Comparison of ENCODE assay signal across 14 cellular contexts in the genomic region with DNA sequence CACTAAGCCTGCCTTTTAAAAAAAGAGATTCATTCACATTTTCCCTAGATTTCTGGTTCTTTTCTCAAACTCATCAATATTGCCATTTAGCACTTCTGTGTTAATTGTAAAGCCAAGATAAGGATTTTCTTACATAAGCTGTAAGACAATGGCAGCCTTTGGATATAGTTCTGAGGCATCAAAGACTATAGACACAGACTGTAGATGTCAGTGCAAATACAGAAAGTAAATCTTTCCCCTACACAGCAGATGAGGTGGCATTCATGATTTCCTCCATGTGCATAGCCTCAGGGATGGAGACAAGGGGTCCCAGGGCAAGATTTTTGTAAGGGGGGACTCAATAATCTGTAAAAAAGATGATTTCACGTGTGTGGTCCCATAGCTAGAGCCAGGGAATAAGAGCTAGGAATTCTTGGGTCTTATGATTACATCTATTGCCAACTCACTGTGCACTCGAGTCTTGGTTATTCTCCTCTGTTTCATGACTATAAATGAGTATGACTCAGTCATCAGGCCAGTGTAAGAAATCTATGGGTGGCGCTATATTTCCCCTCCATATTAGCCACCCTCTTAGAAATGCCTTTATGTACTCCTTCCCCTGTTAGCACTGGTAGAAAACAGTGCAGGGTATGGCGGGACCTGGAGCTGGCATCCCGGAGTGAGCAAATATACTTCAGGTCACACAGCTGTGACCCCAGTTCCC.
A peak's percentile ranks its signal among the peaks of the same experiment; 100 is the strongest.
DNase-seq lines count a peak whose midpoint lies in the region; ATAC-seq, FAIRE-seq and TF ChIP-seq lines count a peak whose summit lies in the region.
"Had no signal": no experiment of that assay in that cellular context is flagged by ENCODE, and none has a peak within 500 bp of the region (broad histone marks: within the 10 kb centered on the region; RNA-seq: fewer than 3 reads in every experiment).

No MANE protein-coding gene starts in this region.

- no peak overlapping the region for H3K27ac ChIP-seq in CD4-positive, alpha-beta T cell (ENCODE audit: low read depth, low read length)
- peak overlapping the region; percentile 41 for H3K27ac ChIP-seq in caudate nucleus (ENCODE audit: low read depth, low read length)
- H3K27ac ChIP-seq: colonic mucosa had no signal

- DNase-seq in CD4-positive, alpha-beta T cell = no peak
- DNase-seq in GM19239 (ENCODE audit: insufficient read length, low spot score) (no peak), NCI-H748 (lab: John Stamatoyannopoulos, UW; ENCODE audit: unreplicated experiment) (peak; percentile 76), caudate nucleus (lab: John Stamatoyannopoulos, UW) (no peak), SW480 (ENCODE audit: low spot score) (no peak), SKM-1 (lab: John Stamatoyannopoulos, UW; ENCODE audit: unreplicated experiment) (no peak)
- DNase-seq: activated CD4-positive, CD25-positive, alpha-beta regulatory T cell; activated naive CD8-positive, alpha-beta T cell treated with anti-CD3 and anti-CD28 coated beads, Interleukin-2, amount 10 ng/mL, durations not matched to agents 7 days and 5 days; colonic mucosa; DND-41; NCI-H1092 treated with DMSO at 0.1 percent for 48 hours; NCI-H526 had no signal

- POLR2A ChIA-PET in CD4-positive, alpha-beta T cell (lab: Charles Lee) = no interaction called here

- no peaks in the 10 kb centered on the region for H3K9me3 Mint-ChIP-seq in CD4-positive, alpha-beta T cell
- H3K9me3 Mint-ChIP-seq: activated naive CD8-positive, alpha-beta T cell treated with anti-CD3 and anti-CD28 coated beads, Interleukin-2, amount 10 ng/mL, durations not matched to agents 7 days and 5 days; brain had no signal

- peaks cover 7% of the 10 kb centered on the region for H3K27me3 Mint-ChIP-seq in CD4-positive, alpha-beta T cell
- H3K27me3 Mint-ChIP-seq: brain had no signal

- CTCF ChIA-PET in CD4-positive, alpha-beta T cell (lab: Charles Lee) = no interaction called here

- peaks cover 2% of the 10 kb centered on the region for H3K27me3 ChIP-seq in CD4-positive, alpha-beta T cell (ENCODE audit: control insufficient read depth, insufficient read depth, low read length)
- H3K27me3 ChIP-seq: colonic mucosa had no signal

- no peak overlapping the region for H3K27ac Mint-ChIP-seq in CD4-positive, alpha-beta T cell
- H3K27ac Mint-ChIP-seq: activated naive CD8-positive, alpha-beta T cell treated with anti-CD3 and anti-CD28 coated beads, Interleukin-2, amount 10 ng/mL, durations not matched to agents 7 days and 5 days had no signal

- no peaks in the 10 kb centered on the region for H3K36me3 Mint-ChIP-seq in CD4-positive, alpha-beta T cell (ENCODE audit: low read depth)
- H3K36me3 Mint-ChIP-seq: activated naive CD8-positive, alpha-beta T cell treated with anti-CD3 and anti-CD28 coated beads, Interleukin-2, amount 10 ng/mL, durations not matched to agents 7 days and 5 days; brain had no signal

- H3K4me3 Mint-ChIP-seq in CD4-positive, alpha-beta T cell = peak overlapping the region; percentile 7
- H3K4me3 Mint-ChIP-seq: activated naive CD8-positive, alpha-beta T cell treated with anti-CD3 and anti-CD28 coated beads, Interleukin-2, amount 10 ng/mL, durations not matched to agents 7 days and 5 days; brain had no signal

- no peaks in the 10 kb centered on the region for H3K9me3 ChIP-seq in CD4-positive, alpha-beta T cell (ENCODE audit: control insufficient read depth, low read length)
- H3K9me3 ChIP-seq: colonic mucosa had no signal

- peak; percentile 28 for FAIRE-seq in GM19239 (lab: Jason Lieb, UNC)

- intact Hi-C loops in CD4-positive, alpha-beta T cell (cut with DNase I, micrococcal nuclease) = no loop called here

- TF ChIP-seq CTCF in CD4-positive, alpha-beta T cell (IDR thresholded peaks at IDR 0.05) = no peak

- peaks cover 22% of the 10 kb centered on the region for H3K4me1 Mint-ChIP-seq in CD4-positive, alpha-beta T cell (ENCODE audit: low read depth)

- ATAC-seq in CD4-positive, alpha-beta T cell (ENCODE audit: poor library complexity) = no peak
- no peak for ATAC-seq in GM19395 (IDR thresholded peaks at IDR 0.05; ENCODE audit: unreplicated experiment)
